ENCODE assay signal across 18 cellular contexts in genomic region chr14:53209370-53209769, GRCh38. TPM values are rescaled to one million over a fixed set of nuclear protein-coding genes. Genes with fewer than 3 reads are reported as not detected.
DNase-seq lines count a peak whose midpoint lies in the region; ATAC-seq and TF ChIP-seq lines count a peak whose summit lies in the region.
"Had no signal": no experiment of that assay in that cellular context is flagged by ENCODE, and none has a peak within 500 bp of the region (broad histone marks: within the 10 kb centered on the region; RNA-seq: fewer than 3 reads in every experiment).

No MANE protein-coding gene starts in this region.

- no peak overlapping the region for H3K27ac Mint-ChIP-seq in mesothelial cell of epicardium
- H3K27ac Mint-ChIP-seq: activated naive CD4-positive, alpha-beta T cell treated with anti-CD3 and anti-CD28 coated beads, Interleukin-2, amount 50 U/mL, for 24 hours; brain; neural progenitor cell had no signal

- H3K27me3 Mint-ChIP-seq in mesothelial cell of epicardium (ENCODE audit: low read depth) = peaks cover 2% of the 10 kb centered on the region
- H3K27me3 Mint-ChIP-seq: activated naive CD4-positive, alpha-beta T cell treated with anti-CD3 and anti-CD28 coated beads, Interleukin-2, amount 50 U/mL, for 24 hours had no signal

- no peaks in the 10 kb centered on the region for H3K36me3 Mint-ChIP-seq in mesothelial cell of epicardium
- H3K36me3 Mint-ChIP-seq: activated naive CD4-positive, alpha-beta T cell treated with anti-CD3 and anti-CD28 coated beads, Interleukin-2, amount 50 U/mL, for 24 hours; brain had no signal

- H3K9me3 Mint-ChIP-seq in mesothelial cell of epicardium = peaks cover 21% of the 10 kb centered on the region
- H3K9me3 Mint-ChIP-seq: activated naive CD4-positive, alpha-beta T cell treated with anti-CD3 and anti-CD28 coated beads, Interleukin-2, amount 50 U/mL, for 24 hours had no signal

- H3K4me1 Mint-ChIP-seq in mesothelial cell of epicardium = no peaks in the 10 kb centered on the region
- H3K4me1 Mint-ChIP-seq: activated naive CD4-positive, alpha-beta T cell treated with anti-CD3 and anti-CD28 coated beads, Interleukin-2, amount 50 U/mL, for 24 hours had no signal

- in situ Hi-C loops in KBM-7 (cut with MboI; ENCODE audit: low pct_unique_long_range_greater_than_20kb, low sequenced_read_pairs) = no loop called here
- in situ Hi-C loops in G401 (cut with HindIII; ENCODE audit: low sequenced_read_pairs) = no loop called here

- TF ChIP-seq CTCF in foreskin fibroblast (IDR thresholded peaks at IDR 0.05; ENCODE audit: low read depth, low read length) (no peak), mesothelial cell of epicardium (IDR thresholded peaks at IDR 0.05; ENCODE audit: unreplicated experiment) (no peak)

- H3K4me3 ChIP-seq in foreskin fibroblast (ENCODE audit: low read depth in 1 of 2, low read length in 2 of 2) = no peak overlapping the region
- H3K4me3 ChIP-seq: gastrocnemius medialis, neural progenitor cell, Peyer's patch, right atrium auricular region had no signal

- no peak for ATAC-seq in HG02870 (IDR thresholded peaks at IDR 0.05; ENCODE audit: unreplicated experiment)
- ATAC-seq: activated T-cell treated with anti-CD3 and anti-CD28 coated beads, Interleukin-2, amount 50 U/mL, for 4 hours; gastrocnemius medialis had no signal

- DNase-seq in KBM-7 (peak; percentile 38), SKM-1 treated with dmso at 0.1 percent for 144 hours (lab: John Stamatoyannopoulos, UW; ENCODE audit: unreplicated experiment) (peak; percentile 26), foreskin fibroblast (peak; percentile 22 to 56), pons (ENCODE audit: low spot score) (peak; percentile 36), G401 (ENCODE audit: low spot score) (no peak), EL (no peak), mesothelial cell of epicardium (ENCODE audit: low spot score in 2 of 2, unreplicated experiment in 2 of 2) (no peak)
- DNase-seq: activated CD4-positive, alpha-beta T cell treated with anti-CD3 and anti-CD28 coated beads, Interleukin-2, amount 50 U/mL, for 48 hours; activated T-cell treated with anti-CD3 and anti-CD28 coated beads, Interleukin-2, amount 50 U/mL, for 4 hours; gastrocnemius medialis; NCI-H1694 treated with DMSO at 0.1 percent for 48 hours; NCI-H510A treated with DMSO at 0.1 percent for 48 hours; Peyer's patch had no signal

- no peak overlapping the region for H3K4me3 Mint-ChIP-seq in mesothelial cell of epicardium
- H3K4me3 Mint-ChIP-seq: activated naive CD4-positive, alpha-beta T cell treated with anti-CD3 and anti-CD28 coated beads, Interleukin-2, amount 50 U/mL, for 24 hours; activated T-cell treated with anti-CD3 and anti-CD28 coated beads, Interleukin-2, amount 50 U/mL, for 4 hours; brain; neural progenitor cell had no signal

RNA-seq across cellular contexts. Expression of gene DDHD1, which starts 56.2 kb away (rescaled TPM):
- 24.5 and 39.9 TPM in 2 replicates for total RNA-seq in G401 (2014; rRNA removed; shearing (Covaris generic))
- 23.2 to 24.3 TPM (median 23.4 TPM) in 3 replicates for total RNA-seq in mesothelial cell of epicardium

Comparison
In these comparisons a context has a peak if more than half of its experiments do, and no peak if none do; other contexts are left out.
1. DNase-seq: peak in KBM-7 (single experiment), SKM-1 treated with dmso at 0.1 percent for 144 hours (single experiment), foreskin fibroblast (2 of 2) and pons (single experiment); none in G401 (single experiment), EL (single experiment) and mesothelial cell of epicardium (0 of 2).